Comparison of ENCODE assay signal across 24 cellular contexts in the genomic region with DNA sequence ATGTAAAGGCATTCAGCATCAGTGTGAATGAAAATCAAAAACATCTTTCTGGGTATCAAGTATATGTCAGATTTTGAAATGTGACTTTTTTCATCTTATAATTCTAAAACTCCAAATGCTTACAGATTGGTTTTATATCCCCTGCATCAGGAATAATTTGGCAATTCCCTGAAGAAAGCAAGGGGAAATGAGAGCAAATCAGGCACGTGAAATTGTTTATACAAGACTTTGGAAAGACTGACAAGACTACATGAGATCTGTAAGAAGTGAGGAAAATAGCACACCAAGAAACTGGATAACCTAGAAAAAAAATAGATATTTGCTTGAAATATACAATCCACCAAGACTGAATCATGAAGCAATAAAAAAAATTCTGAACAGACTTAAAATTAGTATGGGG. TPM values are rescaled to one million over a fixed set of nuclear protein-coding genes. Genes with fewer than 3 reads are reported as not detected.
DNase-seq lines count a peak whose midpoint lies in the region; ATAC-seq, FAIRE-seq and TF ChIP-seq lines count a peak whose summit lies in the region.
"Had no signal": no experiment of that assay in that cellular context is flagged by ENCODE, and none has a peak within 500 bp of the region (broad histone marks: within the 10 kb centered on the region; RNA-seq: fewer than 3 reads in every experiment).

No MANE protein-coding gene starts in this region.

- TF ChIP-seq CTCF in astrocyte (IDR thresholded peaks at IDR 0.05; ENCODE audit: insufficient read depth, low read depth, low read length) (no peak), hepatocyte (IDR thresholded peaks at IDR 0.05; ENCODE audit: poor library complexity) (no peak), mucosa of descending colon (IDR thresholded peaks at IDR 0.05) (no peak)

- WGBS in hepatocyte (ENCODE audit: low lambda C conversion rate, missing lambda C conversion rate): 28% methylated on average over 1 of the region's 1 CpG

- H2AFZ ChIP-seq in astrocyte (ENCODE audit: low read depth, low read length) (no peak overlapping the region), hepatocyte (no peak overlapping the region)

- H3K4me2 ChIP-seq in astrocyte (ENCODE audit: low read length) (no peak overlapping the region), hepatocyte (peak overlapping the region; percentile 24)

- H3K4me3 ChIP-seq in astrocyte (ENCODE audit: insufficient read depth, low read depth, low read length) (no peak overlapping the region), hepatocyte (no peak overlapping the region), skeletal muscle cell (ENCODE audit: low read depth, low read length) (peak overlapping the region; percentile 3), mucosa of descending colon (no peak overlapping the region)
- H3K4me3 ChIP-seq: SJSA1 had no signal

- peak; percentile 39 for FAIRE-seq in astrocyte (lab: Jason Lieb, UNC)
- FAIRE-seq: GM18507, H54 had no signal

- no peaks in the 10 kb centered on the region for H3K9me2 ChIP-seq in hepatocyte (replicated peaks; ENCODE audit: insufficient read depth)

- H3K27ac ChIP-seq in astrocyte (ENCODE audit: low read depth, low read length) (no peak overlapping the region), hepatocyte (no peak overlapping the region)
- H3K27ac ChIP-seq: SJSA1 had no signal

- no peaks in the 10 kb centered on the region for H3K9me3 Mint-ChIP-seq in astrocyte (ENCODE audit: unreplicated experiment)
- H3K9me3 Mint-ChIP-seq: CD14-positive monocyte; CD8-positive, alpha-beta memory T cell had no signal

- DNase-seq in astrocyte (ENCODE audit: low read depth) (no peak), hepatocyte (ENCODE audit: low spot score) (no peak), skeletal muscle cell (ENCODE audit: low read depth) (no peak), EL (no peak), mucosa of descending colon (no peak), DMS79 (lab: John Stamatoyannopoulos, UW) (no peak)
- DNase-seq: BE2C; CD8-positive, alpha-beta memory T cell; DND-41; KBM-7; MM.1S; NCI-H1694; NCI-H2081; NCI-H2171; NCI-H226; NCI-H510A; NCI-H69; Right ventricle myocardium superior; RPMI8226 had no signal

- ATAC-seq in HG02678 (IDR thresholded peaks at IDR 0.05; ENCODE audit: unreplicated experiment) (no peak), mucosa of descending colon (no peak)

- H3K27me3 ChIP-seq in astrocyte (ENCODE audit: insufficient read depth, low read length) (no peaks in the 10 kb centered on the region), hepatocyte (no peaks in the 10 kb centered on the region)
- H3K27me3 ChIP-seq: BE2C, SJSA1 had no signal

- peaks cover 10% of the 10 kb centered on the region for H3K27me3 Mint-ChIP-seq in astrocyte (ENCODE audit: low read depth, unreplicated experiment)

- H3K9me3 ChIP-seq in astrocyte (ENCODE audit: insufficient read depth, low read depth, low read length): no peaks in the 10 kb centered on the region
- no peaks in the 10 kb centered on the region for H3K9me3 ChIP-seq in hepatocyte (ENCODE audit: low read depth)
- no peaks in the 10 kb centered on the region for H3K9me3 ChIP-seq in mucosa of descending colon
- H3K9me3 ChIP-seq: BE2C, SJSA1 had no signal

- no peak overlapping the region for H3K9ac ChIP-seq in astrocyte (ENCODE audit: low read length)

- H3K4me1 ChIP-seq in astrocyte (ENCODE audit: insufficient read depth, low read length) (no peaks in the 10 kb centered on the region), hepatocyte (ENCODE audit: insufficient read depth) (no peaks in the 10 kb centered on the region), mucosa of descending colon (ENCODE audit: low read depth) (no peaks in the 10 kb centered on the region)
- H3K4me1 ChIP-seq: BE2C, SJSA1 had no signal

- peaks cover 16% of the 10 kb centered on the region for H3K4me1 Mint-ChIP-seq in astrocyte (ENCODE audit: low read depth, unreplicated experiment)
- H3K4me1 Mint-ChIP-seq: CD14-positive monocyte; CD8-positive, alpha-beta memory T cell had no signal

- no peak overlapping the region for H3K27ac Mint-ChIP-seq in astrocyte (ENCODE audit: unreplicated experiment)
- H3K27ac Mint-ChIP-seq: CD14-positive monocyte had no signal

- intact Hi-C loops in mucosa of descending colon (cut with DNase I, micrococcal nuclease): no loop called here

- peaks cover 74% of the 10 kb centered on the region for H3K79me2 ChIP-seq in astrocyte (ENCODE audit: insufficient read depth, low read length)
- H3K79me2 ChIP-seq in hepatocyte: peaks cover 93% of the 10 kb centered on the region

- H4K20me1 ChIP-seq in astrocyte (ENCODE audit: insufficient read depth, low read length) (peaks cover 23% of the 10 kb centered on the region), hepatocyte (ENCODE audit: insufficient read depth, poor library complexity, severe bottlenecking) (peaks cover 47% of the 10 kb centered on the region)

- H3K4me3 Mint-ChIP-seq in astrocyte (ENCODE audit: unreplicated experiment): no peak overlapping the region
- H3K4me3 Mint-ChIP-seq: CD14-positive monocyte; CD8-positive, alpha-beta memory T cell had no signal

- H3K36me3 ChIP-seq in astrocyte (ENCODE audit: insufficient read depth, low read length) (peaks cover 12% of the 10 kb centered on the region), hepatocyte (replicated peaks; ENCODE audit: insufficient read depth, low read depth) (no peaks in the 10 kb centered on the region), mucosa of descending colon (ENCODE audit: low read depth) (no peaks in the 10 kb centered on the region)
- H3K36me3 ChIP-seq: BE2C had no signal

- H3K36me3 Mint-ChIP-seq in astrocyte (ENCODE audit: low read depth, unreplicated experiment): peaks cover 28% of the 10 kb centered on the region
- H3K36me3 Mint-ChIP-seq: CD14-positive monocyte; CD8-positive, alpha-beta memory T cell had no signal

RNA-seq across cellular contexts. Expression of gene COL6A3, which starts 13.8 kb away (rescaled TPM):
- total RNA-seq in astrocyte (200 and 560 TPM in 2 replicates), hepatocyte (158 and 250 TPM in 2 replicates), mucosa of descending colon (100 to 1,000 TPM in 2 of 3 donors, 10 to 100 TPM in 1; 20.9 to 235 (median 194) TPM)
- 70.7 and 80.7 TPM in 2 replicates for polyA plus RNA-seq in hepatocyte
- polyA plus RNA-seq: CD14-positive monocyte had no signal
